In the genomic region with DNA sequence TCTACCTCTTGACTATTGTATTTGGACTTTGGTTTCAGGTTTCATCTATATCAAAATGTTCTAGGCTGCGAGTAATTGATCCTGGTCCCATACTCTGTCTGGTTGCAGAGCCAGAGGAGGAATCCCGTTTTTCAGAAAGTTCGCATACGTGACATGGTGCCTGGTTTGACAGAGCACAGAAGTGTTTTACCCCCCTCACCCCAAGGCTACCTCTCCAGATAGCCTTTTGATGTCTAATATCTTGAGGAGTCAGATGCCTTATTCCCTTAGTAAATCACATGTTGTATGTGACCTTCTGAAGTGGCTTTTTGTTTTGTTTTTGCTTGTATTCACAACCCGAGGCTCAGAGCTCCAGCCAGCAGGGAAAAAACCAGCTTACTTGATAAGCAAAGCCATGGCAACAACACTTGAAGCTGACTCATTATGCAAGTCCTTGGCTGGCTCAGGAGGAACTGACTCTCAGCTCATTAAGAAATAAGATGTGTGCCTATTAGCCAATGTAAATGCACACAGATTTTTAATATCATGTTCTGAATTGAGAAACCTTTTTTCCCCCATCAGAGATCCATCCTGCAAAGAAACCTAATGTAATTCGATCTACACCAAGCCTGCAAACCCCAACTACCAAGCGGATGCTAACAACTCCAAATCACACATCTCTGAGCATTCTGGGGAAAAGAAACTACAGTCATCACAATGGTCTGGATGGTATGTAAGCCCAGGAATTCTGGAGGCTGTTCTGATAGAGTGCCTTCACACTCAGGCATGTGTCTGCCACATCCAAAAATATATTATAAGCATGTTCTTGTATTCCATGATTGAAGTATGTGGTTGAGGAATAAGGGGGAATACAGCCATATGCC, we compare ENCODE assay signal across 1 cellular context.
TF ChIP-seq lines count a peak whose summit lies in the region.

No MANE protein-coding gene starts in this region.

TF ChIP-seq in IMR-90, 13 proteins besides CTCF, POLR2A, EP300 and RAD21 (continued from another document):
- TF ChIP-seq, protein P1, sequence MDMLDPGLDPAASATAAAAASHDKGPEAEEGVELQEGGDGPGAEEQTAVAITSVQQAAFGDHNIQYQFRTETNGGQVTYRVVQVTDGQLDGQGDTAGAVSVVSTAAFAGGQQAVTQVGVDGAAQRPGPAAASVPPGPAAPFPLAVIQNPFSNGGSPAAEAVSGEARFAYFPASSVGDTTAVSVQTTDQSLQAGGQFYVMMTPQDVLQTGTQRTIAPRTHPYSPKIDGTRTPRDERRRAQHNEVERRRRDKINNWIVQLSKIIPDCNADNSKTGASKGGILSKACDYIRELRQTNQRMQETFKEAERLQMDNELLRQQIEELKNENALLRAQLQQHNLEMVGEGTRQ (IDR thresholded peaks at IDR 0.05; ENCODE audit: low read depth, low read length) = no peak
- peak; percentile 79 for TF ChIP-seq CEBPB (IDR thresholded peaks at IDR 0.05; ENCODE audit: low read depth, low read length)
TF ChIP-seq in IMR-90: peak in this region for 2.
